In genomic region chr15:74843445-74843828, GRCh38 we compare ENCODE assay signal across 10 cellular contexts. TPM values are rescaled to one million over a fixed set of nuclear protein-coding genes. Genes with fewer than 3 reads are reported as not detected.
DNase-seq lines count a peak whose midpoint lies in the region; ATAC-seq and TF ChIP-seq lines count a peak whose summit lies in the region.
"Had no signal": no experiment of that assay in that cellular context is flagged by ENCODE, and none has a peak within 500 bp of the region (broad histone marks: within the 10 kb centered on the region; RNA-seq: fewer than 3 reads in every experiment).

No MANE protein-coding gene starts in this region.

- H3K36me3 ChIP-seq in PC-3 (ENCODE audit: low read depth, low read length): no peaks in the 10 kb centered on the region
- peaks cover 11% of the 10 kb centered on the region for H3K36me3 ChIP-seq in endodermal cell (ENCODE audit: control insufficient read depth, insufficient read depth, low read length)
- H3K36me3 ChIP-seq in neutrophil: peaks cover 68% of the 10 kb centered on the region

- peak overlapping the region; percentile 51; the same call in 1 of the 2 replicates for H3K4me3 ChIP-seq in PC-3 (ENCODE audit: low read length)
- H3K4me3 ChIP-seq in endodermal cell (ENCODE audit: low read length): peak overlapping the region; percentile 91
- H3K4me3 ChIP-seq in neutrophil (ENCODE audit: low read depth in 1 of 2, low read length in 1 of 2): peak overlapping the region; percentile 71 to 84

- BruUV-seq in PC-3 (replicated peaks; lab: Mats Ljungman, UMichigan): no TSS peak

- H3K36me3 Mint-ChIP-seq in CD14-positive monocyte (peaks cover 43 to 61% of the 10 kb centered on the region in 2 donors), endodermal cell (ENCODE audit: low read depth) (peaks cover 40% of the 10 kb centered on the region)

- H2AFZ ChIP-seq in PC-3 (ENCODE audit: low read length): peak overlapping the region; percentile 62; the same call in 1 of the 2 replicates

- no peaks in the 10 kb centered on the region for H3K9me3 Mint-ChIP-seq in CD14-positive monocyte
- H3K9me3 Mint-ChIP-seq in endodermal cell: no peaks in the 10 kb centered on the region

- ATAC-seq in PC-3 (no peak), GM19328 (IDR thresholded peaks at IDR 0.05; ENCODE audit: unreplicated experiment) (no peak)

- H3K4me1 ChIP-seq in PC-3 (ENCODE audit: insufficient read depth, low read length) (peaks cover 14% of the 10 kb centered on the region), endodermal cell (ENCODE audit: control insufficient read depth, insufficient read depth, low read length) (no peaks in the 10 kb centered on the region), neutrophil (ENCODE audit: control insufficient read depth in 1 of 2, insufficient read depth in 1 of 2, low read depth in 1 of 2, low read length in 1 of 2) (peaks cover 14% of the 10 kb centered on the region in 2 experiments)

- H3K27ac Mint-ChIP-seq in CD14-positive monocyte (peak overlapping the region; percentile 58 to 83 (median 78)), endodermal cell (peak overlapping the region; percentile 92)

- peak overlapping the region; percentile 64 to 71 for H3K4me3 Mint-ChIP-seq in CD14-positive monocyte
- H3K4me3 Mint-ChIP-seq in endodermal cell: peak overlapping the region; percentile 85

- POLR2A ChIA-PET in PC-3 (lab: Charles Lee; ENCODE audit: unreplicated experiment): no interaction called here

- H3K4me1 Mint-ChIP-seq in CD14-positive monocyte (peaks cover 37% of the 10 kb centered on the region), endodermal cell (peaks cover 23% of the 10 kb centered on the region)

- H4K20me1 ChIP-seq in PC-3 (ENCODE audit: low read length): no peaks in the 10 kb centered on the region

- intact Hi-C loops in CD14-positive monocyte (cut with micrococcal nuclease) (loop anchor here (10.0 kb wide), 1 partner anchor 61 kb away; the partner anchor contains the start of gene FAM219B (in 2 of the 2)), PC-3 (cut with micrococcal nuclease) (loop anchor here (10.0 kb wide), 1 partner anchor 61 kb away; the partner anchor contains the start of gene FAM219B)

- no peak for DNase-seq in CD14-positive monocyte (ENCODE audit: low spot score)
- DNase-seq in PC-3: no peak
- DNase-seq in endodermal cell: no peak
- no peak for DNase-seq in NCI-H510A (lab: John Stamatoyannopoulos, UW)
- no peak for DNase-seq in dermis blood vessel endothelial cell
- DNase-seq in NCI-H187 treated with DMSO at 0.1 percent for 48 hours (lab: John Stamatoyannopoulos, UW): no peak

- H3K27ac ChIP-seq in PC-3 (ENCODE audit: low read length) (0 out of 2 replicates have a peak overlapping the region, but pooled peaks have one; percentile 8), endodermal cell (ENCODE audit: low read depth, low read length) (peak overlapping the region; percentile 88), neutrophil (peak overlapping the region; percentile 67)

- H3K27me3 Mint-ChIP-seq in CD14-positive monocyte (ENCODE audit: low read depth in 3 of 3) (peaks cover 0 to 3% (median 0%) of the 10 kb centered on the region in 3 donors), endodermal cell (ENCODE audit: insufficient read depth) (no peaks in the 10 kb centered on the region)

- no peak for TF ChIP-seq CTCF in CD14-positive monocyte (IDR thresholded peaks at IDR 0.05)
- no peak; the same call in 1 of the 2 replicates for TF ChIP-seq CTCF in PC-3 (conservative IDR thresholded peaks at IDR 0.05; ENCODE audit: low read depth, low read length)
- TF ChIP-seq CTCF in endodermal cell (conservative IDR thresholded peaks at IDR 0.05): no peak
- TF ChIP-seq CTCF in neutrophil (IDR thresholded peaks at IDR 0.05): no peak

- no peaks in the 10 kb centered on the region for H3K9me2 ChIP-seq in PC-3 (replicated peaks; ENCODE audit: low read length)

- peak overlapping the region; percentile 66 for H3K9ac ChIP-seq in PC-3 (ENCODE audit: low read length)
- peak overlapping the region; percentile 67 for H3K9ac ChIP-seq in endodermal cell (ENCODE audit: extremely low read depth, low read length, poor library complexity, severe bottlenecking)

- CTCF ChIA-PET in PC-3 (lab: Charles Lee): interaction anchor here (1.0 kb wide), 1 partner anchor 72 kb away, joined by 4 read pairs; no protein-coding TSS in a partner anchor

- no peaks in the 10 kb centered on the region for H3F3A ChIP-seq in PC-3 (ENCODE audit: low read length, unreplicated experiment)

- 0 out of 2 replicates have a peak, but pooled peaks cover 5% of the 10 kb centered on the region for H3K79me2 ChIP-seq in PC-3 (ENCODE audit: low read length)

- no peaks in the 10 kb centered on the region for H3K9me3 ChIP-seq in PC-3 (ENCODE audit: low read length)
- no peaks in the 10 kb centered on the region for H3K9me3 ChIP-seq in endodermal cell (ENCODE audit: control insufficient read depth, low read length)
- no peaks in the 10 kb centered on the region for H3K9me3 ChIP-seq in neutrophil

- H3K27me3 ChIP-seq in PC-3 (ENCODE audit: low read length) (no peaks in the 10 kb centered on the region), endodermal cell (ENCODE audit: control insufficient read depth, insufficient read depth, low read length, poor library complexity, severe bottlenecking) (no peaks in the 10 kb centered on the region), neutrophil (no peaks in the 10 kb centered on the region)

- WGBS in endodermal cell (ENCODE audit: insufficient coverage in 1 of 2, insufficient read length in 1 of 2), 2 experiments: 20 to 30% methylated on average over 5 to 17 of the region's 18 CpGs

- peak overlapping the region; percentile 74 for H3K4me2 ChIP-seq in PC-3 (ENCODE audit: low read length)

RNA-seq across cellular contexts. Expression of gene ULK3, which starts 0.5 kb away (rescaled TPM):
- polyA plus RNA-seq in CD14-positive monocyte: 10 to 100 TPM in 1 of 2 donors, 1 to 10 TPM in 1; 9.4 to 16.0 TPM
- total RNA-seq in PC-3 (2014; rRNA removed) (20.3 and 29.7 TPM in 2 replicates), endodermal cell (10 to 100 TPM; 33.9 to 36.2 TPM), dermis blood vessel endothelial cell (31.0 and 39.3 TPM in 2 replicates)
- polyA plus RNA-seq in endodermal cell (2013, experiment 1 of 2): 49.9 TPM
- polyA plus RNA-seq in endodermal cell (2013, experiment 2 of 2): 32.5 TPM

RNA-seq across cellular contexts. Expression of gene CPLX3, which starts 17.0 kb away (rescaled TPM):
- not detected for polyA plus RNA-seq in CD14-positive monocyte
- total RNA-seq in PC-3 (2014; rRNA removed) (not detected in 2 replicates), endodermal cell (not detected), dermis blood vessel endothelial cell (not detected in 2 replicates)
- 0.25 TPM for polyA plus RNA-seq in endodermal cell (2013, experiment 1 of 2)
- polyA plus RNA-seq in endodermal cell (2013, experiment 2 of 2): 0.17 TPM
- total RNA-seq: myocyte, RPMI7951 had no signal

RNA-seq across cellular contexts. Expression of gene SCAMP2, which starts 29.7 kb away (rescaled TPM):
- polyA plus RNA-seq in CD14-positive monocyte: 100 to 1,000 TPM; 124 to 158 TPM
- 30.1 and 39.1 TPM in 2 replicates for total RNA-seq in PC-3 (2014; rRNA removed)
- total RNA-seq in endodermal cell: 10 to 100 TPM; 47.5 to 50.9 TPM
- 33.0 TPM for polyA plus RNA-seq in endodermal cell (2013, experiment 1 of 2)
- 32.1 TPM for polyA plus RNA-seq in endodermal cell (2013, experiment 2 of 2)
- 32.5 and 46.0 TPM in 2 replicates for total RNA-seq in dermis blood vessel endothelial cell

RNA-seq across cellular contexts. Expression of gene LMAN1L, which starts 30.8 kb away (rescaled TPM):
- polyA plus RNA-seq in CD14-positive monocyte: not detected
- total RNA-seq in PC-3 (2014; rRNA removed): not detected in 2 replicates
- total RNA-seq in endodermal cell: not detected
- polyA plus RNA-seq in endodermal cell (2013, experiment 1 of 2): not detected
- not detected for polyA plus RNA-seq in endodermal cell (2013, experiment 2 of 2)
- not detected in 2 replicates for total RNA-seq in dermis blood vessel endothelial cell
- total RNA-seq: myocyte, RPMI7951 had no signal

RNA-seq across cellular contexts. Expression of gene MPI, which starts 46.4 kb away (rescaled TPM):
- 10 to 100 TPM; 19.2 to 19.7 TPM for polyA plus RNA-seq in CD14-positive monocyte
- total RNA-seq in PC-3 (2014; rRNA removed) (30.6 and 35.2 TPM in 2 replicates), endodermal cell (10 to 100 TPM; 50.3 to 59.2 TPM), dermis blood vessel endothelial cell (47.0 and 89.3 TPM in 2 replicates)
- 52.8 TPM for polyA plus RNA-seq in endodermal cell (2013, experiment 1 of 2)
- 41.9 TPM for polyA plus RNA-seq in endodermal cell (2013, experiment 2 of 2)

Comparison
In these comparisons a context has a peak if more than half of its experiments do, and no peak if none do; other contexts are left out.
1. H3K27ac ChIP-seq: peak in every context shown above with its lines; median percentile 88 in endodermal cell; 67 in neutrophil; 8 in PC-3.